Comparison of ENCODE assay signal across 16 cellular contexts in the genomic region with DNA sequence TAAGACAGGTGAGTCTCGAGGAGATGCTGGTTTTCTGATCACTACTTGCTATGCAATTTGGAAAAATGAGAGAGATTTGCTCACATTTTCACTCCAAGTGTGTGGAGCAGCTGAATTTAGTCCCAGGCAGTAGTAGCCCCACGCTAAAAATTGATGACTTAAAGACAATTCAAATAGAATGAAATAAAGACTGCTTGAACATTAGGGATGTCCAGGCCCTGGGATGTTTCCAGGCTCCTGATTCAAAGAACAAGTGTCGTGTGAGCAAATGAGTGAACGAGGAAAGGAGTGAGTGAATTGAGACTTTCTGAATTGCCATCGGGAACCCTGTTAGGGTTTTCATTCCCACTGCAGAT. TPM values are rescaled to one million over a fixed set of nuclear protein-coding genes. Genes with fewer than 3 reads are reported as not detected.
DNase-seq lines count a peak whose midpoint lies in the region; ATAC-seq and TF ChIP-seq lines count a peak whose summit lies in the region.
"Had no signal": no experiment of that assay in that cellular context is flagged by ENCODE, and none has a peak within 500 bp of the region (broad histone marks: within the 10 kb centered on the region; RNA-seq: fewer than 3 reads in every experiment).

No MANE protein-coding gene starts in this region.

- H2AK5ac ChIP-seq in neuronal stem cell (ENCODE audit: low read depth, low read length): no peak overlapping the region

- no peak overlapping the region for H3K23ac ChIP-seq in neuronal stem cell (ENCODE audit: low read depth, low read length, poor library complexity)

- H3K4me3 ChIP-seq in colonic mucosa (no peak overlapping the region), neuronal stem cell (ENCODE audit: low read length in 2 of 2) (no peak overlapping the region), SJCRH30 (no peak overlapping the region)
- H3K4me3 ChIP-seq: MG63, tibial artery had no signal

- no peak overlapping the region for H3K4ac ChIP-seq in neuronal stem cell (ENCODE audit: low read length)

- H3K27ac ChIP-seq in C4-2B (no peak overlapping the region), colonic mucosa (no peak overlapping the region), neuronal stem cell (replicated peaks; ENCODE audit: low read length) (no peak overlapping the region), SJCRH30 (no peak overlapping the region)
- H3K27ac ChIP-seq: cardiac muscle cell, gastrocnemius medialis, tibial artery had no signal

- no peak overlapping the region for H2BK120ac ChIP-seq in neuronal stem cell (ENCODE audit: low read depth, low read length)

- H2AFZ ChIP-seq in neuronal stem cell (ENCODE audit: low read length): no peak overlapping the region

- H3K18ac ChIP-seq in neuronal stem cell (ENCODE audit: low read length): no peak overlapping the region

- no peak overlapping the region for H4K8ac ChIP-seq in neuronal stem cell (ENCODE audit: low read depth, low read length)

- no CpG with 5 or more reads among the region's 5 CpGs for WGBS in neuronal stem cell (ENCODE audit: extremely low coverage in 2 of 2, insufficient read length in 2 of 2, insufficient replicate concordance in 1 of 2), 2 donors

- no peak overlapping the region for H3K9ac ChIP-seq in colonic mucosa (ENCODE audit: low read depth in 2 of 2, low read length in 2 of 2)
- no peak overlapping the region for H3K9ac ChIP-seq in neuronal stem cell (ENCODE audit: low read depth, low read length, poor library complexity)

- H3K9me3 ChIP-seq in colonic mucosa: no peaks in the 10 kb centered on the region
- H3K9me3 ChIP-seq in neuronal stem cell (replicated peaks in 1 of 2; ENCODE audit: control insufficient read depth in 2 of 2, insufficient read depth in 1 of 2, low read depth in 1 of 2, low read length in 2 of 2): peaks cover 0 to 4% of the 10 kb centered on the region in 2 donors
- H3K9me3 ChIP-seq in SJCRH30 (replicated peaks): no peaks in the 10 kb centered on the region
- H3K9me3 ChIP-seq: gastrocnemius medialis, MG63, tibial artery had no signal

- TF ChIP-seq CTCF in C4-2B (conservative IDR thresholded peaks at IDR 0.05) (peak; percentile 74), colonic mucosa (IDR thresholded peaks at IDR 0.05) (peak; percentile 0)

- no peaks in the 10 kb centered on the region for H3K4me1 ChIP-seq in colonic mucosa
- peaks cover 12 to 28% of the 10 kb centered on the region in 2 donors for H3K4me1 ChIP-seq in neuronal stem cell (ENCODE audit: control insufficient read depth in 2 of 2, insufficient read depth in 1 of 2, low read depth in 1 of 2, low read length in 2 of 2)
- peaks cover 4% of the 10 kb centered on the region; the same call in 1 of the 2 replicates for H3K4me1 ChIP-seq in SJCRH30

- intact Hi-C loops in colonic mucosa (cut with DNase I): no loop called here

- DNase-seq in colonic mucosa (no peak), neuronal stem cell (ENCODE audit: low spot score) (no peak), SJCRH30 (no peak), NCI-H1436 (lab: John Stamatoyannopoulos, UW) (no peak)
- DNase-seq: AML-193, NCI-H1436 treated with DMSO at 0.1 percent for 48 hours, tibial artery had no signal

- no peak overlapping the region for H3K14ac ChIP-seq in neuronal stem cell (ENCODE audit: low read length)

- no peak overlapping the region for H2BK5ac ChIP-seq in neuronal stem cell (ENCODE audit: low read length)

- no peaks in the 10 kb centered on the region for H3K79me1 ChIP-seq in neuronal stem cell (ENCODE audit: low read depth, low read length)

- no peak overlapping the region for H2BK12ac ChIP-seq in neuronal stem cell (ENCODE audit: low read length)

- H3K27me3 ChIP-seq in colonic mucosa (no peaks in the 10 kb centered on the region), neuronal stem cell (ENCODE audit: control insufficient read depth in 3 of 3, insufficient read depth in 3 of 3, low read depth in 1 of 3, low read length in 3 of 3) (no peaks in the 10 kb centered on the region), SJCRH30 (peaks cover 3% of the 10 kb centered on the region; the same call in 1 of the 2 replicates)
- H3K27me3 ChIP-seq: MG63 had no signal

- H3K36me3 ChIP-seq in colonic mucosa (no peaks in the 10 kb centered on the region), neuronal stem cell (replicated peaks in 1 of 2; ENCODE audit: control insufficient read depth in 2 of 2, insufficient read depth in 2 of 2, low read length in 2 of 2) (no peaks in the 10 kb centered on the region), SJCRH30 (no peaks in the 10 kb centered on the region)
- H3K36me3 ChIP-seq: cardiac muscle cell, gastrocnemius medialis, MG63, tibial artery had no signal

- no peak overlapping the region for H2BK15ac ChIP-seq in neuronal stem cell (ENCODE audit: low read length)

- peak overlapping the region; percentile 80 for H3K4me2 ChIP-seq in neuronal stem cell (ENCODE audit: insufficient read depth, low read length, poor library complexity, severe bottlenecking)

- H4K91ac ChIP-seq in neuronal stem cell (ENCODE audit: low read depth, low read length, poor library complexity): no peak overlapping the region

- peak; percentile 19 for ATAC-seq in HG02970 (IDR thresholded peaks at IDR 0.05; ENCODE audit: low FRiP score, unreplicated experiment)
- ATAC-seq in HG03139 (IDR thresholded peaks at IDR 0.05; ENCODE audit: unreplicated experiment): no peak

RNA-seq across cellular contexts. Expression of a gene that starts 37.3 kb away (rescaled TPM):
- total RNA-seq in colonic mucosa: 10 to 100 TPM; 58.3 to 62.0 TPM
- 30.8 TPM for polyA plus RNA-seq in neuronal stem cell (2013, experiment 1 of 2)
- polyA plus RNA-seq in neuronal stem cell (2013, experiment 2 of 2): 31.8 TPM
- 74.5 and 85.9 TPM in 2 replicates for total RNA-seq in SJCRH30 (2014; rRNA removed; shearing (Covaris generic))

RNA-seq across cellular contexts. Expression of a gene that starts 48.6 kb away (rescaled TPM):
- under 1 TPM; 0.25 to 0.77 TPM for total RNA-seq in colonic mucosa
- polyA plus RNA-seq in neuronal stem cell (2013, experiment 1 of 2): 1.7 TPM
- polyA plus RNA-seq in neuronal stem cell (2013, experiment 2 of 2): 1.6 TPM
- total RNA-seq in SJCRH30 (2014; rRNA removed; shearing (Covaris generic)): not detected in 2 replicates
- total RNA-seq: activated CD4-positive, alpha-beta memory T cell treated with anti-CD3 and anti-CD28 coated beads, Interleukin-2, amount 10 ng/mL, durations not matched to agents 7 days and 5 days; naive thymus-derived CD8-positive, alpha-beta T cell had no signal
- polyA plus RNA-seq: IgD-negative memory B cell had no signal
